ENCODE assay signal across 16 cellular contexts in genomic region chr2:19851116-19851515, GRCh38. TPM values are rescaled to one million over a fixed set of nuclear protein-coding genes. Genes with fewer than 3 reads are reported as not detected.
A peak's percentile ranks its signal among the peaks of the same experiment; 100 is the strongest.
DNase-seq lines count a peak whose midpoint lies in the region; TF ChIP-seq lines count a peak whose summit lies in the region.
"Had no signal": no experiment of that assay in that cellular context is flagged by ENCODE, and none has a peak within 500 bp of the region (broad histone marks: within the 10 kb centered on the region; RNA-seq: fewer than 3 reads in every experiment).

No MANE protein-coding gene starts in this region.

- no peak overlapping the region for H2BK20ac ChIP-seq in H9 (ENCODE audit: low read depth, low read length, poor library complexity, severe bottlenecking)

- H3K18ac ChIP-seq in H9 (ENCODE audit: insufficient read length, low read depth, low read length) = peak overlapping the region; percentile 82

- no peak overlapping the region for H2AK5ac ChIP-seq in H9 (ENCODE audit: insufficient read length, low read length)

- WGBS in H9 (ENCODE audit: extremely low coverage, insufficient read length, low lambda C conversion rate) = no CpG with 5 or more reads among the region's 5 CpGs
- WGBS in esophagus muscularis mucosa = 83% methylated on average over 3 of the region's 5 CpGs

- H3K9ac ChIP-seq in H9 (ENCODE audit: extremely low read depth, insufficient read length, low read length) = no peak overlapping the region

- H3K9me3 Mint-ChIP-seq in H9 = 0 out of 5 replicates have a peak, but pooled peaks cover 0 to 5% of the 10 kb centered on the region in 2 experiments
- no peaks in the 10 kb centered on the region for H3K9me3 Mint-ChIP-seq in activated CD4-positive, alpha-beta memory T cell treated with anti-CD3 and anti-CD28 coated beads, Interleukin-2, amount 10 ng/mL, durations not matched to agents 7 days and 5 days
- H3K9me3 Mint-ChIP-seq: mesothelial cell of epicardium had no signal

- peak overlapping the region; percentile 76; the same call in 1 of the 2 replicates for H3K14ac ChIP-seq in H9 (ENCODE audit: insufficient read depth, low read length)

- no peak overlapping the region for H3K27ac Mint-ChIP-seq in H9
- no peak overlapping the region for H3K27ac Mint-ChIP-seq in activated CD4-positive, alpha-beta memory T cell treated with anti-CD3 and anti-CD28 coated beads, Interleukin-2, amount 10 ng/mL, durations not matched to agents 7 days and 5 days
- H3K27ac Mint-ChIP-seq: activated CD4-positive, alpha-beta T cell treated with anti-CD3 and anti-CD28 coated beads, Interleukin-2, amount 10 ng/mL, durations not matched to agents 24 days and 14 days; activated naive CD4-positive, alpha-beta T cell treated with anti-CD3 and anti-CD28 coated beads, Interleukin-2, amount 10 ng/mL, durations not matched to agents 7 days and 5 days; mesothelial cell of epicardium had no signal

- H2BK120ac ChIP-seq in H9 (ENCODE audit: low read depth, low read length, poor library complexity, severe bottlenecking) = no peak overlapping the region

- H4K20me1 ChIP-seq in H9 (ENCODE audit: control insufficient read depth, insufficient read depth, insufficient read length) = no peaks in the 10 kb centered on the region

- H3K4me2 ChIP-seq in H9 (ENCODE audit: insufficient read depth, insufficient read length, low read length) = no peak overlapping the region

- H3K4me3 ChIP-seq in AG04449 (ENCODE audit: low read depth, low read length) (no peak overlapping the region), WI38 (ENCODE audit: low read depth, low read length) (no peak overlapping the region), esophagus muscularis mucosa (no peak overlapping the region)
- H3K4me3 ChIP-seq: heart left ventricle, psoas muscle, thyroid gland had no signal

- no peaks in the 10 kb centered on the region for H3K36me3 ChIP-seq in esophagus muscularis mucosa
- H3K36me3 ChIP-seq: heart left ventricle, thyroid gland had no signal

- no peak for TF ChIP-seq EP300 in esophagus muscularis mucosa (IDR thresholded peaks at IDR 0.05)

- no peak overlapping the region for H3T11ph ChIP-seq in H9 (ENCODE audit: low read length)

- H3K23ac ChIP-seq in H9 (ENCODE audit: insufficient read length, low read depth, low read length) = no peak overlapping the region

- intact Hi-C loops in esophagus muscularis mucosa (cut with DNase I) = no loop called here

- no peak overlapping the region for H2AFZ ChIP-seq in H9 (ENCODE audit: low read length)

- peak; percentile 6 for TF ChIP-seq CTCF in AG04449 (IDR thresholded peaks at IDR 0.05; ENCODE audit: insufficient read depth, low read length, missing control alignments)
- TF ChIP-seq CTCF in H9 (conservative IDR thresholded peaks at IDR 0.05) = peak; percentile 53
- TF ChIP-seq CTCF in WI38 (IDR thresholded peaks at IDR 0.05; ENCODE audit: low read depth, low read length) = 0 out of 2 replicates have a peak, but pooled peaks have one; percentile 10
- no peak for TF ChIP-seq CTCF in esophagus muscularis mucosa (IDR thresholded peaks at IDR 0.05)

- H3K56ac ChIP-seq in H9 (ENCODE audit: insufficient read length, low read depth, low read length) = no peak overlapping the region

- no peaks in the 10 kb centered on the region for H3K79me2 ChIP-seq in H9 (ENCODE audit: insufficient read depth, low read length)

- DNase-seq in AG04449 (ENCODE audit: low read depth, low spot score) = no peak
- DNase-seq in H9 = peak; percentile 77
- DNase-seq in islet precursor cell = peak; percentile 78
- DNase-seq in esophagus muscularis mucosa (ENCODE audit: extremely low spot score) = no peak
- no peak for DNase-seq in activated gamma-delta T cell treated with Interleukin-2 at 50 U/mL for 16 hours
- no peak for DNase-seq in activated CD4-positive, alpha-beta memory T cell treated with anti-CD3 and anti-CD28 coated beads, Interleukin-2, amount 10 ng/mL, durations not matched to agents 7 days and 5 days
- DNase-seq in hippocampal formation (lab: John Stamatoyannopoulos, UW) = no peak
- DNase-seq: activated CD4-positive, alpha-beta T cell treated with anti-CD3 and anti-CD28 coated beads, Interleukin-2, amount 10 ng/mL, durations not matched to agents 24 days and 14 days; activated naive CD4-positive, alpha-beta T cell treated with anti-CD3 and anti-CD28 coated beads, Interleukin-2, amount 10 ng/mL, durations not matched to agents 7 days and 5 days; heart left ventricle; NCI-H446 treated with DMSO at 0.1 percent for 48 hours; psoas muscle; thyroid gland had no signal

- H3K27ac ChIP-seq in H9 (ENCODE audit: insufficient read length, low read depth, low read length) (no peak overlapping the region), esophagus muscularis mucosa (replicated peaks in 1 of 4) (no peak overlapping the region)
- H3K27ac ChIP-seq: C4-2B, heart left ventricle, psoas muscle, thyroid gland had no signal

- H4K5ac ChIP-seq in H9 (ENCODE audit: insufficient read length, low read depth, low read length) = no peak overlapping the region

- no peaks in the 10 kb centered on the region for H3K23me2 ChIP-seq in H9 (ENCODE audit: insufficient read length, low read depth, low read length, poor library complexity, severe bottlenecking)

- H2BK12ac ChIP-seq in H9 (ENCODE audit: insufficient read length, low read depth, low read length) = no peak overlapping the region

- no peak for TF ChIP-seq POLR2A in esophagus muscularis mucosa (IDR thresholded peaks at IDR 0.05; ENCODE audit: low read depth)

- no peak overlapping the region for H3K4me3 Mint-ChIP-seq in H9
- no peak overlapping the region for H3K4me3 Mint-ChIP-seq in activated CD4-positive, alpha-beta memory T cell treated with anti-CD3 and anti-CD28 coated beads, Interleukin-2, amount 10 ng/mL, durations not matched to agents 7 days and 5 days
- H3K4me3 Mint-ChIP-seq: activated CD4-positive, alpha-beta T cell treated with anti-CD3 and anti-CD28 coated beads, Interleukin-2, amount 10 ng/mL, durations not matched to agents 24 days and 14 days; activated naive CD4-positive, alpha-beta T cell treated with anti-CD3 and anti-CD28 coated beads, Interleukin-2, amount 10 ng/mL, durations not matched to agents 7 days and 5 days; mesothelial cell of epicardium had no signal

- no peaks in the 10 kb centered on the region; the same call in none of the 2 replicates for H3K27me3 Mint-ChIP-seq in H9 (ENCODE audit: low read depth)
- H3K27me3 Mint-ChIP-seq in activated CD4-positive, alpha-beta memory T cell treated with anti-CD3 and anti-CD28 coated beads, Interleukin-2, amount 10 ng/mL, durations not matched to agents 7 days and 5 days = no peaks in the 10 kb centered on the region

- no peak overlapping the region for H2BK15ac ChIP-seq in H9 (ENCODE audit: low read depth, low read length)

- H4K8ac ChIP-seq in H9 (replicated peaks; ENCODE audit: insufficient read length, low read depth, low read length) = no peak overlapping the region

- H3K4me1 ChIP-seq in H9 (ENCODE audit: insufficient read depth, low read length) (peaks cover 2% of the 10 kb centered on the region; the same call in 1 of the 2 replicates), esophagus muscularis mucosa (peaks cover 4 to 16% (median 8%) of the 10 kb centered on the region in 4 donors)
- H3K4me1 ChIP-seq: thyroid gland had no signal

- H3K9me3 ChIP-seq in H9 (ENCODE audit: control insufficient read depth, low read depth, low read length) (no peaks in the 10 kb centered on the region), esophagus muscularis mucosa (no peaks in the 10 kb centered on the region)
- H3K9me3 ChIP-seq: heart left ventricle, psoas muscle, thyroid gland had no signal

- H3K36me3 Mint-ChIP-seq in H9 (ENCODE audit: insufficient read depth in 1 of 3, low read depth in 3 of 3) = no peaks in the 10 kb centered on the region; a peak in 1 of 7 replicates
- H3K36me3 Mint-ChIP-seq in activated CD4-positive, alpha-beta memory T cell treated with anti-CD3 and anti-CD28 coated beads, Interleukin-2, amount 10 ng/mL, durations not matched to agents 7 days and 5 days (ENCODE audit: low read depth) = no peaks in the 10 kb centered on the region
- H3K36me3 Mint-ChIP-seq: activated naive CD4-positive, alpha-beta T cell treated with anti-CD3 and anti-CD28 coated beads, Interleukin-2, amount 10 ng/mL, durations not matched to agents 7 days and 5 days; mesothelial cell of epicardium had no signal

- POLR2A ChIA-PET in AG04449 (lab: Yijun Ruan, JAX) = no interaction called here
- POLR2A ChIA-PET in activated CD4-positive, alpha-beta memory T cell treated with anti-CD3 and anti-CD28 coated beads, Interleukin-2, amount 10 ng/mL, durations not matched to agents 7 days and 5 days (lab: Charles Lee) = no interaction called here

- no peaks in the 10 kb centered on the region for H3K79me1 ChIP-seq in H9 (ENCODE audit: insufficient read depth, low read depth, low read length, poor library complexity, severe bottlenecking)

- CTCF ChIA-PET in AG04449 (lab: Yijun Ruan, JAX) = interaction anchor here (1.3 kb wide), 1 partner anchor 485 kb away, joined by 5 read pairs; no protein-coding TSS in a partner anchor
- CTCF ChIA-PET in activated CD4-positive, alpha-beta memory T cell treated with anti-CD3 and anti-CD28 coated beads, Interleukin-2, amount 10 ng/mL, durations not matched to agents 7 days and 5 days (lab: Charles Lee) = interaction anchor here (1.1 kb wide), 1 partner anchor 501 kb away, joined by 3 read pairs; no protein-coding TSS in a partner anchor

- no peak overlapping the region for H3K4ac ChIP-seq in H9 (ENCODE audit: low read depth, low read length)

- H2BK5ac ChIP-seq in H9 (ENCODE audit: insufficient read length, low read length) = no peak overlapping the region

- H3K4me1 Mint-ChIP-seq in H9 = no peaks in the 10 kb centered on the region; a peak in 1 of 4 replicates
- no peaks in the 10 kb centered on the region for H3K4me1 Mint-ChIP-seq in activated CD4-positive, alpha-beta memory T cell treated with anti-CD3 and anti-CD28 coated beads, Interleukin-2, amount 10 ng/mL, durations not matched to agents 7 days and 5 days
- H3K4me1 Mint-ChIP-seq: activated CD4-positive, alpha-beta T cell treated with anti-CD3 and anti-CD28 coated beads, Interleukin-2, amount 10 ng/mL, durations not matched to agents 24 days and 14 days; activated naive CD4-positive, alpha-beta T cell treated with anti-CD3 and anti-CD28 coated beads, Interleukin-2, amount 10 ng/mL, durations not matched to agents 7 days and 5 days had no signal

- H4K91ac ChIP-seq in H9 (ENCODE audit: insufficient read length, low read depth, low read length) = no peak overlapping the region

- no peaks in the 10 kb centered on the region for H3K27me3 ChIP-seq in H9 (ENCODE audit: insufficient read depth, low read length)
- no peaks in the 10 kb centered on the region for H3K27me3 ChIP-seq in esophagus muscularis mucosa
- H3K27me3 ChIP-seq: heart left ventricle, thyroid gland had no signal

RNA-seq across cellular contexts. Expression of gene TTC32, which starts 50.7 kb away (rescaled TPM):
- total RNA-seq in H9 (2021) (8.9 and 9.9 TPM in 2 replicates), esophagus muscularis mucosa (10 to 100 TPM in 2 of 4 donors, 1 to 10 TPM in 2; 8.1 to 12.5 (median 10.2) TPM)
- 10 to 100 TPM; 30.7 to 34.8 TPM for total RNA-seq in activated CD4-positive, alpha-beta memory T cell treated with anti-CD3 and anti-CD28 coated beads, Interleukin-2, amount 10 ng/mL, durations not matched to agents 7 days and 5 days

Comparison
In these comparisons a context has a peak if more than half of its experiments do, and no peak if none do; other contexts are left out.
1. DNase-seq: peak in H9 (single experiment) and islet precursor cell (single experiment); none in AG04449 (single experiment), esophagus muscularis mucosa (single experiment), activated gamma-delta T cell treated with Interleukin-2 at 50 U/mL for 16 hours (single experiment), activated CD4-positive, alpha-beta memory T cell treated with anti-CD3 and anti-CD28 coated beads, Interleukin-2, amount 10 ng/mL, durations not matched to agents 7 days and 5 days (single experiment) and hippocampal formation (0 of 2).
2. CTCF ChIP-seq: peak in AG04449 (single experiment), H9 (single experiment) and WI38 (single experiment); none in esophagus muscularis mucosa (0 of 3).